ENCODE assay signal across 17 cellular contexts in the genomic region with DNA sequence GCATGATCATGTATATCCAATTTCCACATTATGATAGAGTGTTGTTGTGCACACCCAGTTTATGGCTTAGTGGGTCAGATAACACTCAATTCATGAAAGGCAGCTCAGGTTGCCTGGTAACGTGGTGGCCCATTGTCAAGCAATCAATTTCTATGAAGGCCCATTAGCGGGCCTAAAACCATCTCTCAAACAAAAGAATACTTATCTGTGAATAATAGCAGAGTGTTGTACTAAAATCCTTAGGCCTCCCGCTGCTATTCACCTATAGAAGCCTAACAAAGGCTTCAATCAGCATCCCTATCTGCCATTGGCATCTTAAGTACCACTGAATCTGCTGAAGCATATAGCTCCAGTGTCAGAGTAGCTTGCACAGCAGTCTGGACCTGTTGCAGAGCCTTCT.
"Had no signal": no experiment of that assay in that cellular context is flagged by ENCODE, and none has a peak within 500 bp of the region (broad histone marks: within the 10 kb centered on the region; RNA-seq: fewer than 3 reads in every experiment).

No MANE protein-coding gene starts in this region.

- H3K4me1 ChIP-seq: heart left ventricle, stomach, transverse colon had no signal

- H3K36me3 Mint-ChIP-seq: naive thymus-derived CD4-positive, alpha-beta T cell had no signal

- DNase-seq: effector memory CD4-positive, alpha-beta T cell; heart left ventricle; hypothalamus; kidney glomerular epithelial cell; mammary epithelial cell; naive thymus-derived CD4-positive, alpha-beta T cell; nephron progenitor cell; nucleus accumbens; ovary; right cardiac atrium; small intestine; stimulated activated CD4-positive, alpha-beta T cell treated with anti-CD3 and anti-CD28 coated beads, Interleukin-12 subunit alpha, Interleukin-12 subunit beta, amount 100 ng/mL, for 4 hours; stimulated activated naive CD4-positive, alpha-beta T cell; stomach; substantia nigra; transverse colon had no signal

- H3K9me3 Mint-ChIP-seq: naive thymus-derived CD4-positive, alpha-beta T cell had no signal

- H3K27me3 Mint-ChIP-seq: naive thymus-derived CD4-positive, alpha-beta T cell had no signal

- H3K4me3 Mint-ChIP-seq: naive thymus-derived CD4-positive, alpha-beta T cell; nephron progenitor cell had no signal

- H3K4me3 ChIP-seq: heart left ventricle, ovary, stomach, thoracic aorta, transverse colon had no signal

- H3K9me3 ChIP-seq: heart left ventricle, ovary, stomach, thoracic aorta, transverse colon had no signal

- H3K27me3 ChIP-seq: heart left ventricle, ovary, stomach, transverse colon had no signal

- H3K36me3 ChIP-seq: heart left ventricle, ovary, stomach, thoracic aorta, transverse colon had no signal

- H3K27ac Mint-ChIP-seq: naive thymus-derived CD4-positive, alpha-beta T cell; nephron progenitor cell had no signal

- H3K4me1 Mint-ChIP-seq: naive thymus-derived CD4-positive, alpha-beta T cell; nephron progenitor cell had no signal
